19 cellular contexts compared by ENCODE assay signal in the genomic region with DNA sequence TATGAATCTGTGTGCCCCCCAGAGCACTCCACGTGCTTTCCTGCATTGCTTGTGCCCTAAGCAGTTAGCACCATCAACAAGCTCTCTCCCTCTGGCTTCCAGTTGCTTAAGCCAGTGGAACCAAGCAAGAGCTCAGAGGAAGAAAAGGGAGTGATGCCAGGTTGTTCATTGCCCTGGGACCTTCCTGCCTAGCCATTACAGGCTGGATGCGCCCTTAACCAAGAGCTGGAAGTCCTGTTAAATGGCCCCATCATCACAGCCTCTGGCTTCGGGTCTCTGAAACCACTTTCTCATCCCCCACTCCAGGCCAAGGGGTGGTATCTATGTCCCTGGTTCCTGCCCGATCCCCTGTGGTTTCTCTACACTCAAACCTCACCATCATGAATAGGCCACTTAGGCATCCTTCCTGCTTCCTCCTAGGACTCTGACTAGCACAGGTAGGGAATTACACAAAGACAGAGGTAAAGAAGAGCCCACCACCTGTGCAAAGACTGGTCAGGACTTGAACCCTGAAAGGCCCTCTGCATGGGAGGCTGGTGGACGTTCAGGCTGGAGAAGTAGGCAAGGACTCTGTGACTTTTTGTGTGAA.
DNase-seq lines count a peak whose midpoint lies in the region; ATAC-seq, FAIRE-seq and TF ChIP-seq lines count a peak whose summit lies in the region.
"Had no signal": no experiment of that assay in that cellular context is flagged by ENCODE, and none has a peak within 500 bp of the region (broad histone marks: within the 10 kb centered on the region; RNA-seq: fewer than 3 reads in every experiment).

No MANE protein-coding gene starts in this region.

- H3K27ac ChIP-seq in esophagus muscularis mucosa (replicated peaks in 1 of 4) (no peak overlapping the region), uterus (peak overlapping the region; percentile 6 to 45)
- H3K27ac ChIP-seq in CD8-positive, alpha-beta T cell (ENCODE audit: low read depth, low read length) = no peak overlapping the region
- H3K27ac ChIP-seq: GM23248 had no signal

- H3K27ac Mint-ChIP-seq in CD8-positive, alpha-beta T cell = no peak overlapping the region
- H3K27ac Mint-ChIP-seq: CD4-positive, alpha-beta memory T cell; HFFc6 had no signal

- DNase-seq in NCI-H69 (lab: John Stamatoyannopoulos, UW) (peak; percentile 4), bronchial epithelial cell (ENCODE audit: low read depth) (no peak), esophagus muscularis mucosa (ENCODE audit: extremely low spot score) (peak; percentile 74), uterus (no peak), NCI-H1694 (lab: John Stamatoyannopoulos, UW) (no peak), UCSD-AML1 (lab: John Stamatoyannopoulos, UW; ENCODE audit: unreplicated experiment) (no peak)
- no peak for DNase-seq in CD8-positive, alpha-beta T cell
- DNase-seq: C1 segment of cervical spinal cord; Caco-2; CD4-positive, alpha-beta memory T cell; DMS153; DND-41; GM23248; HFFc6 had no signal

- H3K4me3 ChIP-seq in bronchial epithelial cell (ENCODE audit: low read depth, low read length) (no peak overlapping the region), esophagus muscularis mucosa (no peak overlapping the region), uterus (no peak overlapping the region)
- no peak overlapping the region for H3K4me3 ChIP-seq in CD8-positive, alpha-beta T cell (ENCODE audit: low read depth, low read length)
- H3K4me3 ChIP-seq: GM23248, HAP-1 had no signal

- H3K4me1 Mint-ChIP-seq in CD8-positive, alpha-beta T cell (ENCODE audit: low read depth) = no peaks in the 10 kb centered on the region
- H3K4me1 Mint-ChIP-seq: CD4-positive, alpha-beta memory T cell had no signal

- intact Hi-C loops in esophagus muscularis mucosa (cut with DNase I) = no loop called here
- intact Hi-C loops in uterus (cut with DNase I; ENCODE audit: low total_unique reads) = no loop called here
- intact Hi-C loops in CD8-positive, alpha-beta T cell (cut with DNase I, micrococcal nuclease) = no loop called here

- H3K9me3 ChIP-seq in esophagus muscularis mucosa (no peaks in the 10 kb centered on the region), uterus (no peaks in the 10 kb centered on the region)
- no peaks in the 10 kb centered on the region for H3K9me3 ChIP-seq in CD8-positive, alpha-beta T cell (ENCODE audit: low read length)
- H3K9me3 ChIP-seq: Caco-2, HAP-1 had no signal

- no peaks in the 10 kb centered on the region for H3K9me3 Mint-ChIP-seq in CD8-positive, alpha-beta T cell

- H3K36me3 ChIP-seq in bronchial epithelial cell (ENCODE audit: control insufficient read depth, insufficient read depth, low read length) = no peaks in the 10 kb centered on the region
- H3K36me3 ChIP-seq in esophagus muscularis mucosa = no peaks in the 10 kb centered on the region
- no peaks in the 10 kb centered on the region for H3K36me3 ChIP-seq in uterus
- no peaks in the 10 kb centered on the region for H3K36me3 ChIP-seq in CD8-positive, alpha-beta T cell (ENCODE audit: insufficient read depth, low read length)
- H3K36me3 ChIP-seq: HAP-1 had no signal

- TF ChIP-seq POLR2A in esophagus muscularis mucosa (IDR thresholded peaks at IDR 0.05; ENCODE audit: low read depth) = no peak
- no peak for TF ChIP-seq POLR2A in uterus (IDR thresholded peaks at IDR 0.05)

- TF ChIP-seq EP300 in esophagus muscularis mucosa (IDR thresholded peaks at IDR 0.05) = no peak

- H3K27me3 ChIP-seq in bronchial epithelial cell (ENCODE audit: control insufficient read depth, insufficient read depth, low read length) (no peaks in the 10 kb centered on the region), esophagus muscularis mucosa (no peaks in the 10 kb centered on the region), uterus (no peaks in the 10 kb centered on the region)
- no peaks in the 10 kb centered on the region for H3K27me3 ChIP-seq in CD8-positive, alpha-beta T cell (ENCODE audit: insufficient read depth, low read length)

- H3K4me1 ChIP-seq in esophagus muscularis mucosa = peaks cover 0 to 9% (median 2%) of the 10 kb centered on the region in 4 donors
- H3K4me1 ChIP-seq in uterus = no peaks in the 10 kb centered on the region
- H3K4me1 ChIP-seq in CD8-positive, alpha-beta T cell (ENCODE audit: insufficient read depth, low read length) = no peaks in the 10 kb centered on the region
- H3K4me1 ChIP-seq: Caco-2, HAP-1 had no signal

- H3K36me3 Mint-ChIP-seq in CD8-positive, alpha-beta T cell = no peaks in the 10 kb centered on the region
- H3K36me3 Mint-ChIP-seq: CD4-positive, alpha-beta memory T cell had no signal

- peak; percentile 7 for FAIRE-seq in bronchial epithelial cell (lab: Jason Lieb, UNC)
- FAIRE-seq: G401.6, GM12892, H54 had no signal

- CTCF ChIA-PET in CD8-positive, alpha-beta T cell (lab: Charles Lee) = no interaction called here

- no peak for TF ChIP-seq CTCF in bronchial epithelial cell (IDR thresholded peaks at IDR 0.05; ENCODE audit: insufficient read depth, low read length, severe bottlenecking)
- no peak for TF ChIP-seq CTCF in esophagus muscularis mucosa (IDR thresholded peaks at IDR 0.05)
- no peak for TF ChIP-seq CTCF in uterus (IDR thresholded peaks at IDR 0.05)
- no peak for TF ChIP-seq CTCF in CD8-positive, alpha-beta T cell (IDR thresholded peaks at IDR 0.05)

- WGBS in esophagus muscularis mucosa = 94% methylated on average over 5 of the region's 5 CpGs

- POLR2A ChIA-PET in CD8-positive, alpha-beta T cell (lab: Charles Lee) = no interaction called here

- peaks cover 2% of the 10 kb centered on the region for H3K27me3 Mint-ChIP-seq in CD8-positive, alpha-beta T cell (ENCODE audit: low read depth)

- H3K4me3 Mint-ChIP-seq in CD8-positive, alpha-beta T cell = no peak overlapping the region
- H3K4me3 Mint-ChIP-seq: CD4-positive, alpha-beta memory T cell; HFFc6 had no signal

- ATAC-seq in CD8-positive, alpha-beta T cell = no peak
- no peak for ATAC-seq in HG02678 (IDR thresholded peaks at IDR 0.05; ENCODE audit: unreplicated experiment)

Comparison
In these comparisons a context has a peak if more than half of its experiments do, and no peak if none do; other contexts are left out.
1. DNase-seq: peak in NCI-H69 (single experiment) and esophagus muscularis mucosa (single experiment); none in bronchial epithelial cell (single experiment), uterus (0 of 2), NCI-H1694 (single experiment), CD8-positive, alpha-beta T cell (0 of 7) and UCSD-AML1 (single experiment).
2. H3K27ac ChIP-seq: peak in uterus (2 of 2); none in esophagus muscularis mucosa (0 of 4) and CD8-positive, alpha-beta T cell (single experiment).